ENCODE assay signal across 8 cellular contexts in genomic region chr17:10616502-10617119, GRCh38. TPM values are rescaled to one million over a fixed set of nuclear protein-coding genes. Genes with fewer than 3 reads are reported as not detected.
DNase-seq lines count a peak whose midpoint lies in the region; ATAC-seq and TF ChIP-seq lines count a peak whose summit lies in the region.

No MANE protein-coding gene starts in this region.

- no peak overlapping the region for H3K9ac ChIP-seq in KMS-11

- 37% methylated on average over 9 of the region's 9 CpGs for WGBS in prostate gland

- no peaks in the 10 kb centered on the region for H3K36me3 ChIP-seq in KMS-11 (ENCODE audit: insufficient read depth)
- no peaks in the 10 kb centered on the region for H3K36me3 ChIP-seq in prostate gland
- H3K36me3 ChIP-seq in vagina, result no peaks in the 10 kb centered on the region

- no peak for TF ChIP-seq POLR2A in prostate gland (IDR thresholded peaks at IDR 0.05)
- TF ChIP-seq POLR2A in vagina (IDR thresholded peaks at IDR 0.05), result no peak

- H4K20me1 ChIP-seq in KMS-11 (ENCODE audit: insufficient read depth), result no peaks in the 10 kb centered on the region

- intact Hi-C loops in Right ventricle myocardium superior (cut with DNase I) (loop anchor here (10.0 kb wide), 2 partner anchors 282 to 322 kb away; no protein-coding TSS in a partner anchor), prostate gland (cut with DNase I) (loop anchor here (10.0 kb wide), 1 partner anchor 652 kb away; no protein-coding TSS in a partner anchor), vagina (cut with DNase I) (loop anchor here (5.0 to 10.0 kb wide), 2 partner anchors 282 to 694 kb away; no protein-coding TSS in a partner anchor)

- peak; percentile 74 for ATAC-seq in SK-N-SH treated with all-trans-retinoic acid at 6 μM for 48 hours
- peak; percentile 65 to 82 for ATAC-seq in activated naive CD4-positive, alpha-beta T cell treated with anti-CD3 and anti-CD28 coated beads, Interleukin-2, amount 50 U/mL, for 72 hours
- peak; percentile 70 for ATAC-seq in Right ventricle myocardium superior (ENCODE audit: poor library complexity)

- no peak overlapping the region for H3K4me2 ChIP-seq in KMS-11

- H3K4me1 ChIP-seq in KMS-11 (ENCODE audit: low read depth, poor library complexity, severe bottlenecking), result no peaks in the 10 kb centered on the region
- H3K4me1 ChIP-seq in prostate gland (replicated peaks), result no peaks in the 10 kb centered on the region
- H3K4me1 ChIP-seq in vagina, result peaks cover 9% of the 10 kb centered on the region

- no peaks in the 10 kb centered on the region for H3K36me3 Mint-ChIP-seq in activated naive CD4-positive, alpha-beta T cell treated with anti-CD3 and anti-CD28 coated beads, Interleukin-2, amount 50 U/mL, for 72 hours

- no peaks in the 10 kb centered on the region for H3K27me3 ChIP-seq in KMS-11 (ENCODE audit: insufficient read depth, low read depth)
- H3K27me3 ChIP-seq in prostate gland (replicated peaks; ENCODE audit: insufficient read depth), result no peaks in the 10 kb centered on the region
- no peaks in the 10 kb centered on the region for H3K27me3 ChIP-seq in vagina

- H3K27ac ChIP-seq in 22Rv1, result no peak overlapping the region
- no peak overlapping the region for H3K27ac ChIP-seq in KMS-11
- no peak overlapping the region for H3K27ac ChIP-seq in prostate gland
- H3K27ac ChIP-seq in vagina, result no peak overlapping the region

- TF ChIP-seq CTCF in 22Rv1 (IDR thresholded peaks at IDR 0.05) (peak; percentile 95), GM13977 (IDR thresholded peaks at IDR 0.05; ENCODE audit: extremely low read depth, insufficient read depth, missing control alignments) (peak; percentile 97), KMS-11 (conservative IDR thresholded peaks at IDR 0.05; ENCODE audit: low read depth, low read length) (peak; percentile 64), prostate gland (IDR thresholded peaks at IDR 0.05) (peak; percentile 86 to 99 (median 92)), vagina (IDR thresholded peaks at IDR 0.05) (peak; percentile 92 to 95 (median 93))

- H3K79me2 ChIP-seq in KMS-11 (ENCODE audit: insufficient read depth, low read depth), result no peaks in the 10 kb centered on the region

- DNase-seq in GM13977 (ENCODE audit: low spot score) (peak; percentile 78), Right ventricle myocardium superior (peak; percentile 86), prostate gland (ENCODE audit: low spot score) (peak; percentile 74), vagina (ENCODE audit: extremely low spot score in 2 of 2) (no peak)
- peak in 1 of 2 donors; percentile 84 for DNase-seq in activated naive CD4-positive, alpha-beta T cell treated with anti-CD3 and anti-CD28 coated beads, Interleukin-2, amount 50 U/mL, for 72 hours (ENCODE audit: low spot score in 2 of 2)

- H3K9me3 Mint-ChIP-seq in activated naive CD4-positive, alpha-beta T cell treated with anti-CD3 and anti-CD28 coated beads, Interleukin-2, amount 50 U/mL, for 72 hours, result no peaks in the 10 kb centered on the region

- H2AFZ ChIP-seq in KMS-11 (ENCODE audit: low read depth), result no peak overlapping the region

- in situ Hi-C loops in GM13977 (cut with MboI; ENCODE audit: low pct_unique_long_range_greater_than_20kb, low sequenced_read_pairs, unreplicated experiment), result loop anchor here (25.0 kb wide), 2 partner anchors 279 to 654 kb away; no protein-coding TSS in a partner anchor

- H3K27ac Mint-ChIP-seq in activated naive CD4-positive, alpha-beta T cell treated with anti-CD3 and anti-CD28 coated beads, Interleukin-2, amount 50 U/mL, for 72 hours, result no peak overlapping the region

- H3K4me3 ChIP-seq in KMS-11 (IDR thresholded peaks at IDR 0.05; ENCODE audit: insufficient read depth, low read depth, low read length) (no peak overlapping the region), prostate gland (no peak overlapping the region), vagina (no peak overlapping the region)

- H3K9me3 ChIP-seq in prostate gland (no peaks in the 10 kb centered on the region), vagina (no peaks in the 10 kb centered on the region)

TF ChIP-seq in SK-N-SH treated with all-trans-retinoic acid at 6 μM for 48 hours, 23 proteins besides CTCF, POLR2A, EP300 and RAD21:
- TF ChIP-seq ZFP3 (CRISPR knock-in tag; IDR thresholded peaks at IDR 0.05) (no peak), PPARA (CRISPR knock-in tag; IDR thresholded peaks at IDR 0.05; ENCODE audit: borderline replicate concordance) (no peak), GLIS3 (CRISPR knock-in tag; IDR thresholded peaks at IDR 0.05) (no peak), ESRRG (CRISPR knock-in tag; IDR thresholded peaks at IDR 0.05) (no peak), ZC3H10 (CRISPR knock-in tag; IDR thresholded peaks at IDR 0.05) (no peak), SNAI2 (CRISPR knock-in tag; IDR thresholded peaks at IDR 0.05) (no peak), BACH2 (CRISPR knock-in tag; IDR thresholded peaks at IDR 0.05; ENCODE audit: borderline replicate concordance) (no peak), CSDC2 (CRISPR knock-in tag; IDR thresholded peaks at IDR 0.05) (no peak), TOX (CRISPR knock-in tag; IDR thresholded peaks at IDR 0.05; ENCODE audit: borderline replicate concordance) (no peak), ZFP30 (CRISPR knock-in tag; IDR thresholded peaks at IDR 0.05) (no peak), TCF4 (CRISPR knock-in tag; IDR thresholded peaks at IDR 0.05; ENCODE audit: borderline replicate concordance) (no peak), RARB (CRISPR knock-in tag; IDR thresholded peaks at IDR 0.05) (no peak), OSR1 (CRISPR knock-in tag; IDR thresholded peaks at IDR 0.05) (no peak), PATZ1 (CRISPR knock-in tag; IDR thresholded peaks at IDR 0.05; ENCODE audit: borderline replicate concordance) (no peak), ZNF70 (CRISPR knock-in tag; IDR thresholded peaks at IDR 0.05) (no peak), ARNTL (CRISPR knock-in tag; IDR thresholded peaks at IDR 0.05; ENCODE audit: borderline replicate concordance, low read depth) (no peak), ZNF8 (CRISPR knock-in tag; IDR thresholded peaks at IDR 0.05) (no peak), ISL1 (CRISPR knock-in tag; IDR thresholded peaks at IDR 0.05) (no peak), TSHZ2 (CRISPR knock-in tag; IDR thresholded peaks at IDR 0.05) (no peak), ZNF565 (CRISPR knock-in tag; conservative IDR thresholded peaks at IDR 0.05; ENCODE audit: low read depth) (no peak)

RNA-seq across cellular contexts. Expression of gene MYH3, which starts 40.5 kb away (rescaled TPM):
- total RNA-seq in activated naive CD4-positive, alpha-beta T cell treated with anti-CD3 and anti-CD28 coated beads, Interleukin-2, amount 50 U/mL, for 72 hours, result 1 to 10 TPM; 2.0 to 5.1 TPM
- total RNA-seq in Right ventricle myocardium superior (0.22 TPM), prostate gland (10 to 100 TPM in 1 of 2 donors, 1 to 10 TPM in 1; 5.9 to 14.8 TPM), vagina (4.9 TPM)

Comparison
In these comparisons a context has a peak if more than half of its experiments do, and no peak if none do; other contexts are left out.
1. DNase-seq: peak in GM13977 (single experiment), Right ventricle myocardium superior (single experiment) and prostate gland (single experiment); none in vagina (0 of 2).
2. Peak in every context shown above with its lines, with median percentiles within 50 percentile points of each other: CTCF ChIP-seq and ATAC-seq.